In genomic region chr21:17612565-17613241, GRCh38 we compare ENCODE assay signal across 8 cellular contexts. TPM values are rescaled to one million over a fixed set of nuclear protein-coding genes. Genes with fewer than 3 reads are reported as not detected.
DNase-seq lines count a peak whose midpoint lies in the region; ATAC-seq, FAIRE-seq and TF ChIP-seq lines count a peak whose summit lies in the region.

A gene with protein sequence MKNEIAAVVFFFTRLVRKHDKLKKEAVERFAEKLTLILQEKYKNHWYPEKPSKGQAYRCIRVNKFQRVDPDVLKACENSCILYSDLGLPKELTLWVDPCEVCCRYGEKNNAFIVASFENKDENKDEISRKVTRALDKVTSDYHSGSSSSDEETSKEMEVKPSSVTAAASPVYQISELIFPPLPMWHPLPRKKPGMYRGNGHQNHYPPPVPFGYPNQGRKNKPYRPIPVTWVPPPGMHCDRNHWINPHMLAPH (minus strand): TSS chr21:17612901. CDS start chr21:17609144, 3,757 bp downstream.

- H3K27me3 ChIP-seq in Peyer's patch, result no peaks in the 10 kb centered on the region
- H3K27me3 ChIP-seq in naive thymus-derived CD4-positive, alpha-beta T cell (ENCODE audit: control insufficient read depth in 2 of 2, insufficient read depth in 2 of 2, low read length in 2 of 2), result no peaks in the 10 kb centered on the region

- H3K36me3 ChIP-seq in Peyer's patch, result no peaks in the 10 kb centered on the region
- peaks cover 0 to 10% (median 0%) of the 10 kb centered on the region in 3 experiments for H3K36me3 ChIP-seq in naive thymus-derived CD4-positive, alpha-beta T cell (ENCODE audit: control insufficient read depth in 2 of 3, insufficient read depth in 3 of 3, low read length in 3 of 3)

- H3K4me3 Mint-ChIP-seq in activated T-cell treated with anti-CD3 and anti-CD28 coated beads, Interleukin-2, amount 50 U/mL, for 72 hours, result peak within 1 kb of the TSS; percentile 91 to 96
- H3K4me3 Mint-ChIP-seq in naive thymus-derived CD4-positive, alpha-beta T cell, result peak within 1 kb of the TSS; percentile 86 to 98 (median 90)
- H3K4me3 Mint-ChIP-seq in stimulated activated memory B cell treated with anti-CD40 and anti-IgM and Interleukin-4, amounts not matched to agents 10 μg/mL and 1 μg/mL and 100 μg/mL, for 72 hours, result peak within 1 kb of the TSS; percentile 91

- peaks cover 0 to 11% (median 5%) of the 10 kb centered on the region in 4 donors for H3K4me1 ChIP-seq in Peyer's patch
- H3K4me1 ChIP-seq in naive thymus-derived CD4-positive, alpha-beta T cell (ENCODE audit: control insufficient read depth in 2 of 2, insufficient read depth in 2 of 2, low read length in 2 of 2), result peaks cover 0 to 7% of the 10 kb centered on the region in 2 donors

- intact Hi-C loops in naive thymus-derived CD4-positive, alpha-beta T cell (cut with micrococcal nuclease), result loop anchor here (1.0 to 5.0 kb wide), 5 partner anchors 26 to 1880 kb away; partner anchors contain the start of gene C21orf91 (in 1 of the 2)

- peak; percentile 63 for DNase-seq in D721Med (ENCODE audit: insufficient read length, low spot score)
- DNase-seq in HT1080 (ENCODE audit: low read depth), result peak; percentile 66
- DNase-seq in Peyer's patch, result peak; percentile 75 to 89 (median 83)
- DNase-seq in activated T-cell treated with anti-CD3 and anti-CD28 coated beads, Interleukin-2, amount 50 U/mL, for 72 hours, result peak; percentile 86 to 89
- DNase-seq in fibroblast of gingiva (ENCODE audit: low read depth), result peak; percentile 83
- peak; percentile 68 to 88 (median 81) for DNase-seq in naive thymus-derived CD4-positive, alpha-beta T cell

- H3K4me3 ChIP-seq in Peyer's patch, result peak within 1 kb of the TSS; percentile 59 to 75 (median 70)
- H3K4me3 ChIP-seq in naive thymus-derived CD4-positive, alpha-beta T cell (ENCODE audit: low read length), result peak within 1 kb of the TSS; percentile 83

- H3K27me3 Mint-ChIP-seq in activated T-cell treated with anti-CD3 and anti-CD28 coated beads, Interleukin-2, amount 50 U/mL, for 72 hours (ENCODE audit: low read depth), result no peaks in the 10 kb centered on the region
- H3K27me3 Mint-ChIP-seq in naive thymus-derived CD4-positive, alpha-beta T cell, result no peaks in the 10 kb centered on the region
- no peaks in the 10 kb centered on the region for H3K27me3 Mint-ChIP-seq in stimulated activated memory B cell treated with anti-CD40 and anti-IgM and Interleukin-4, amounts not matched to agents 10 μg/mL and 1 μg/mL and 100 μg/mL, for 72 hours

- no peaks in the 10 kb centered on the region for H3K9me3 ChIP-seq in Peyer's patch
- H3K9me3 ChIP-seq in naive thymus-derived CD4-positive, alpha-beta T cell (ENCODE audit: control insufficient read depth in 2 of 3, low read length in 3 of 3), result no peaks in the 10 kb centered on the region

- TF ChIP-seq CTCF in D721Med (IDR thresholded peaks at IDR 0.05; ENCODE audit: insufficient read depth, missing control alignments) (no peak), Peyer's patch (IDR thresholded peaks at IDR 0.05) (no peak)

- ATAC-seq in GM21360 (IDR thresholded peaks at IDR 0.05; ENCODE audit: unreplicated experiment), result peak; percentile 75
- ATAC-seq in activated T-cell treated with anti-CD3 and anti-CD28 coated beads, Interleukin-2, amount 50 U/mL, for 72 hours (replicated peaks in 1 of 2), result peak; percentile 85
- peak; percentile 89 for ATAC-seq in naive thymus-derived CD4-positive, alpha-beta T cell
- ATAC-seq in stimulated activated memory B cell treated with anti-CD40 and anti-IgM and Interleukin-4, amounts not matched to agents 10 μg/mL and 1 μg/mL and 100 μg/mL, for 72 hours, result peak; percentile 95

- H3K27ac Mint-ChIP-seq in activated T-cell treated with anti-CD3 and anti-CD28 coated beads, Interleukin-2, amount 50 U/mL, for 72 hours, result peak within 1 kb of the TSS; percentile 96
- H3K27ac Mint-ChIP-seq in naive thymus-derived CD4-positive, alpha-beta T cell, result peak within 1 kb of the TSS; percentile 84 to 100 (median 93)
- H3K27ac Mint-ChIP-seq in stimulated activated memory B cell treated with anti-CD40 and anti-IgM and Interleukin-4, amounts not matched to agents 10 μg/mL and 1 μg/mL and 100 μg/mL, for 72 hours, result peak within 1 kb of the TSS; percentile 74

- CTCF ChIA-PET in naive thymus-derived CD4-positive, alpha-beta T cell (lab: Charles Lee), result no interaction called here

- peaks cover 34% of the 10 kb centered on the region for H3K4me1 Mint-ChIP-seq in activated T-cell treated with anti-CD3 and anti-CD28 coated beads, Interleukin-2, amount 50 U/mL, for 72 hours (ENCODE audit: low read depth)
- peaks cover 7 to 61% (median 19%) of the 10 kb centered on the region in 7 donors for H3K4me1 Mint-ChIP-seq in naive thymus-derived CD4-positive, alpha-beta T cell
- H3K4me1 Mint-ChIP-seq in stimulated activated memory B cell treated with anti-CD40 and anti-IgM and Interleukin-4, amounts not matched to agents 10 μg/mL and 1 μg/mL and 100 μg/mL, for 72 hours, result peaks cover 13% of the 10 kb centered on the region

- H3K36me3 Mint-ChIP-seq in activated T-cell treated with anti-CD3 and anti-CD28 coated beads, Interleukin-2, amount 50 U/mL, for 72 hours (ENCODE audit: insufficient read depth in 2 of 2), result peaks cover 4 to 21% of the 10 kb centered on the region in 2 donors
- peaks cover 0 to 16% (median 0%) of the 10 kb centered on the region in 5 donors for H3K36me3 Mint-ChIP-seq in naive thymus-derived CD4-positive, alpha-beta T cell
- H3K36me3 Mint-ChIP-seq in stimulated activated memory B cell treated with anti-CD40 and anti-IgM and Interleukin-4, amounts not matched to agents 10 μg/mL and 1 μg/mL and 100 μg/mL, for 72 hours, result no peaks in the 10 kb centered on the region

- no peak for FAIRE-seq in D721Med (lab: Jason Lieb, UNC)

- H3K27ac ChIP-seq in Peyer's patch, result peak within 1 kb of the TSS; percentile 73 to 84 (median 80)
- peak within 1 kb of the TSS; percentile 72 for H3K27ac ChIP-seq in naive thymus-derived CD4-positive, alpha-beta T cell (ENCODE audit: low read depth, low read length)

- peak; percentile 78 to 83 for TF ChIP-seq POLR2A in Peyer's patch (IDR thresholded peaks at IDR 0.05)

- H3K9me3 Mint-ChIP-seq in activated T-cell treated with anti-CD3 and anti-CD28 coated beads, Interleukin-2, amount 50 U/mL, for 72 hours, result no peaks in the 10 kb centered on the region
- peaks cover 0 to 3% (median 0%) of the 10 kb centered on the region in 11 donors for H3K9me3 Mint-ChIP-seq in naive thymus-derived CD4-positive, alpha-beta T cell
- no peaks in the 10 kb centered on the region for H3K9me3 Mint-ChIP-seq in stimulated activated memory B cell treated with anti-CD40 and anti-IgM and Interleukin-4, amounts not matched to agents 10 μg/mL and 1 μg/mL and 100 μg/mL, for 72 hours

- POLR2A ChIA-PET in naive thymus-derived CD4-positive, alpha-beta T cell (lab: Charles Lee), result no interaction called here

RNA-seq across cellular contexts. Expression of the gene that starts here (rescaled TPM):
- 30.0 and 32.3 TPM in 2 replicates for total RNA-seq in HT1080 (2014; rRNA removed; shearing (Covaris generic))
- polyA plus RNA-seq in HT1080 (2015; cell fraction: cytosol; rRNA removed), result 77.0 and 84.4 TPM in 2 replicates
- 68.5 and 89.0 TPM in 2 replicates for polyA plus RNA-seq in HT1080 (2015; cell fraction: nucleus; rRNA removed)
- 10 to 100 TPM in 3 of 4 donors, 1 to 10 TPM in 1; 9.9 to 16.5 (median 14.9) TPM for total RNA-seq in Peyer's patch
- total RNA-seq in activated T-cell treated with anti-CD3 and anti-CD28 coated beads, Interleukin-2, amount 50 U/mL, for 72 hours, result 10 to 100 TPM; 33.8 to 35.0 TPM
- 10 to 100 TPM; 13.9 to 57.3 (median 48.5) TPM for total RNA-seq in naive thymus-derived CD4-positive, alpha-beta T cell
- polyA plus RNA-seq in naive thymus-derived CD4-positive, alpha-beta T cell, result 1 to 10 TPM; 3.2 to 6.8 TPM

Comparison
In these comparisons a context has a peak if more than half of its experiments do, and no peak if none do; other contexts are left out.
1. Peak in every context shown above with its lines: DNase-seq, ATAC-seq, H3K4me3 ChIP-seq and H3K27ac ChIP-seq.